13 cellular contexts compared by ENCODE assay signal in the genomic region with DNA sequence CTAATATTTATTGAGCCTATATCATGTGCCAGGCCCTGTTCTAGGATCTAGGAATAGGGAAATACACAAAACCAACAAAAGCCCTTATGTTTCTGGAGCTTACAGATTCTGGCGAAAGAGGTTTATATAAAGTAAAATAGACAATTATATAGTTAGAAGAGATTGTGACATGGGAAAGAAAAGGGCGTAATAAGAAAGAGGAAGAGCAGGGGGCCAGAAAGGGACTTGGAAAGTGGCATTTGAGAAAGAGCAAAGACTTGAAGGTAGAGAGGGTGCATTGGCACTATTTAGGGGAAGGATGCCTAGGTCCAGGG.
DNase-seq lines count a peak whose midpoint lies in the region; ATAC-seq and TF ChIP-seq lines count a peak whose summit lies in the region.
"Had no signal": no experiment of that assay in that cellular context is flagged by ENCODE, and none has a peak within 500 bp of the region (broad histone marks: within the 10 kb centered on the region; RNA-seq: fewer than 3 reads in every experiment).

No MANE protein-coding gene starts in this region.

- H3F3A ChIP-seq in PC-9 (ENCODE audit: insufficient read depth, low read depth), result peaks cover 9% of the 10 kb centered on the region

- POLR2A ChIA-PET in GM10248 (lab: Yijun Ruan, JAX) (interaction anchor here (1.0 kb wide), 1 partner anchor 15 kb away, joined by 3 read pairs; no protein-coding TSS in a partner anchor), PC-9 (lab: Charles Lee; ENCODE audit: unreplicated experiment) (interaction anchor here (0.6 kb wide), 1 partner anchor 1858 kb away, joined by 3 read pairs; no protein-coding TSS in a partner anchor)

- ATAC-seq in HG02571 (IDR thresholded peaks at IDR 0.05; ENCODE audit: unreplicated experiment) (no peak), HG02970 (IDR thresholded peaks at IDR 0.05; ENCODE audit: low FRiP score, unreplicated experiment) (no peak), GM18505 (IDR thresholded peaks at IDR 0.05; ENCODE audit: unreplicated experiment) (no peak)

- CTCF ChIA-PET in GM10248 (lab: Yijun Ruan, JAX), result interaction anchor here (1.2 to 6.4 kb wide), 4 partner anchors 10 to 731 kb away, joined by 3 to 77 read pairs (median 4); no protein-coding TSS in a partner anchor
- CTCF ChIA-PET in PC-9 (lab: Charles Lee), result interaction anchor here (0.7 kb wide), 1 partner anchor 10 kb away, joined by 3 read pairs; no protein-coding TSS in a partner anchor

- H3K27me3 ChIP-seq in ACC112 (ENCODE audit: insufficient read depth, low read length) (no peaks in the 10 kb centered on the region), PC-9 (ENCODE audit: insufficient read depth, low read depth) (no peaks in the 10 kb centered on the region), mucosa of stomach (ENCODE audit: control insufficient read depth, insufficient read depth, low read length) (no peaks in the 10 kb centered on the region)

- H3K27ac ChIP-seq in ACC112 (ENCODE audit: low read depth, low read length), result no peak overlapping the region
- peak overlapping the region; percentile 75 for H3K27ac ChIP-seq in PC-9

- H3K36me3 ChIP-seq in ACC112 (ENCODE audit: insufficient read depth, low read length) (no peaks in the 10 kb centered on the region), PC-9 (ENCODE audit: low read depth) (no peaks in the 10 kb centered on the region), mucosa of stomach (ENCODE audit: control insufficient read depth, insufficient read depth, low read length) (no peaks in the 10 kb centered on the region)

- H4K20me1 ChIP-seq in PC-9 (ENCODE audit: insufficient read depth), result no peaks in the 10 kb centered on the region

- peak overlapping the region; percentile 91 for H3K4me2 ChIP-seq in PC-9

- H3K79me2 ChIP-seq in ACC112 (ENCODE audit: control insufficient read depth, insufficient read depth, low read length, unreplicated experiment), result no peaks in the 10 kb centered on the region
- no peaks in the 10 kb centered on the region for H3K79me2 ChIP-seq in PC-9 (ENCODE audit: low read depth)

- no peaks in the 10 kb centered on the region for H3K4me1 ChIP-seq in ACC112 (ENCODE audit: control insufficient read depth, insufficient read depth, low read length, unreplicated experiment)
- peaks cover 12% of the 10 kb centered on the region for H3K4me1 ChIP-seq in PC-9 (replicated peaks; ENCODE audit: insufficient read depth)
- H3K4me1 ChIP-seq in mucosa of stomach (ENCODE audit: control insufficient read depth, insufficient read depth, low read length), result no peaks in the 10 kb centered on the region

- no peaks in the 10 kb centered on the region for H3K9me2 ChIP-seq in PC-9 (ENCODE audit: insufficient read depth)

- DNase-seq in GM10248 (ENCODE audit: extremely low spot score) (peak; percentile 7), PC-9 (no peak), NCI-H524 (lab: John Stamatoyannopoulos, UW) (no peak)
- DNase-seq: aorta, DMS79, IMR-90, NCI-H1436 treated with DMSO at 0.1 percent for 48 hours, nucleus accumbens had no signal

- BruUV-seq in PC-9 (replicated peaks; lab: Mats Ljungman, UMichigan), result TSS peak; percentile 36

- peak overlapping the region; percentile 43 for H3K9ac ChIP-seq in mucosa of stomach (ENCODE audit: low read length)

- intact Hi-C loops in PC-9 (cut with micrococcal nuclease; ENCODE audit: unreplicated experiment), result no loop called here

- H3K9me3 ChIP-seq in PC-9 (ENCODE audit: insufficient read depth, low read depth) (no peaks in the 10 kb centered on the region), mucosa of stomach (ENCODE audit: control insufficient read depth, low read length) (no peaks in the 10 kb centered on the region)

- peak overlapping the region; percentile 59; the same call in 1 of the 2 replicates for H3K4me3 ChIP-seq in ACC112 (ENCODE audit: low read depth, low read length)
- H3K4me3 ChIP-seq in PC-9, result peak overlapping the region; percentile 85; the same call in 1 of the 2 replicates
- no peak overlapping the region for H3K4me3 ChIP-seq in mucosa of stomach (ENCODE audit: low read length)

- TF ChIP-seq CTCF in GM10248 (IDR thresholded peaks at IDR 0.05; ENCODE audit: control extremely low read depth, extremely low read depth, low read depth, missing control alignments) (no peak), PC-9 (conservative IDR thresholded peaks at IDR 0.05) (no peak)

- TF ChIP-seq POLR2A in GM18505 (IDR thresholded peaks at IDR 0.05; ENCODE audit: borderline replicate concordance, extremely low read depth, insufficient read depth, insufficient read length), result no peak

- no peak overlapping the region for H2AFZ ChIP-seq in ACC112 (ENCODE audit: low read length, unreplicated experiment)
- peak overlapping the region; percentile 96 for H2AFZ ChIP-seq in PC-9
